ENCODE assay signal across 9 cellular contexts in the genomic region with DNA sequence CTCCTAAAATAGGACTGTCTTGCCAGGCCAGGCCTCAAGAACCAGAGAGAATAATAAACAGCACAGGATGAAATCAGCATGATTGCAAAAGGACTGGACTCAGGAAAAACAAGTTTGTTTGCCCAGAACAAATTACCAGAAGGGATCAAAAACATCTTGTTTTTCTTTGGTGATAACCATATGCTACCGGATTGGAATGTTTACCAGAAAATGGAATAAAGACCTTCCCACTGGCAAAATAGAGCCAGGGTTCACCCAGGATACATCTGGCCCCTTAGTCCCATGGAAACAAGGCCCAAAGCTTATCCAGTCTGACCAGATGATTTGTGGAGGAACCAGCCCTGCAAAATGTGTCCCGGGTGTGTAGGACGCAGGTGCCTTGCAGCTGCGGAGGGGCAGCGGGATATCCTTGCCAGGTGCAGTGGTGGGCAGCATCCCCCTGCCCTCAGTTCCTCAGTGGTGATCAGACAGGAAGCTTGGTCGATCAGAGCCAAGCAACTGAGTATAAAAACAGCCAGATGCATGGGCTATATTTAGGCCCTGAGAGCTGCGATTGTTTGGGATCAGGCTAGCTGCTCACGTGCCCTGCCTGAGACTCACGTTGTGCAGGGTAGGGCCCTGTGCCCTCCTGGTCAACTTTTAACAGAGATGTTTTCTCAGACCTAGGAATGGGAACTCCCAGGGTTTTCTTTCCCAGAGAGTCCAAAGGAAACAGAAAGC. TPM values are rescaled to one million over a fixed set of nuclear protein-coding genes. Genes with fewer than 3 reads are reported as not detected.
DNase-seq lines count a peak whose midpoint lies in the region; FAIRE-seq and TF ChIP-seq lines count a peak whose summit lies in the region.
"Had no signal": no experiment of that assay in that cellular context is flagged by ENCODE, and none has a peak within 500 bp of the region (broad histone marks: within the 10 kb centered on the region; RNA-seq: fewer than 3 reads in every experiment).

No MANE protein-coding gene starts in this region.

- DNase-seq in AG09319 (ENCODE audit: extremely low read depth, low read depth) (peak; percentile 75), NCI-H1694 (lab: John Stamatoyannopoulos, UW) (peak; percentile 12), fibroblast of peridontal ligament (ENCODE audit: extremely low read depth) (peak; percentile 91), occipital lobe (lab: John Stamatoyannopoulos, UW) (peak; percentile 50), NCI-H2081 treated with DMSO at 0.1 percent for 48 hours (lab: John Stamatoyannopoulos, UW) (no peak), D721Med (ENCODE audit: insufficient read length, low spot score) (no peak), NCI-H524 treated with DMSO at 0.1 percent for 48 hours (lab: John Stamatoyannopoulos, UW) (no peak), NCI-H345 (lab: John Stamatoyannopoulos, UW) (no peak)
- DNase-seq: activated CD4-positive, alpha-beta T cell treated with anti-CD3 and anti-CD28 coated beads for 4 hours had no signal

- FAIRE-seq in D721Med (lab: Jason Lieb, UNC) = no peak

- TF ChIP-seq CTCF in AG09319 (IDR thresholded peaks at IDR 0.05; ENCODE audit: low read depth, low read length) = no peak
- no peak for TF ChIP-seq CTCF in D721Med (IDR thresholded peaks at IDR 0.05; ENCODE audit: insufficient read depth, missing control alignments)

RNA-seq across cellular contexts. Expression of a gene that starts 4.6 kb away (rescaled TPM):
- 48.8 TPM for total RNA-seq in occipital lobe

RNA-seq across cellular contexts. Expression of a gene that starts 17.5 kb away (rescaled TPM):
- total RNA-seq in occipital lobe = 3.1 TPM

RNA-seq across cellular contexts. Expression of a gene that starts 36.5 kb away (rescaled TPM):
- total RNA-seq in occipital lobe = 7.2 TPM

Comparison
In these comparisons a context has a peak if more than half of its experiments do, and no peak if none do; other contexts are left out.
1. DNase-seq: peak in AG09319 (single experiment), NCI-H1694 (single experiment), fibroblast of peridontal ligament (single experiment) and occipital lobe (single experiment); none in NCI-H2081 treated with DMSO at 0.1 percent for 48 hours (single experiment), D721Med (single experiment), NCI-H524 treated with DMSO at 0.1 percent for 48 hours (single experiment) and NCI-H345 (single experiment).